ENCODE assay signal across 8 cellular contexts in genomic region chr3:157104928-157105652, GRCh38. TPM values are rescaled to one million over a fixed set of nuclear protein-coding genes. Genes with fewer than 3 reads are reported as not detected.
DNase-seq lines count a peak whose midpoint lies in the region; ATAC-seq and TF ChIP-seq lines count a peak whose summit lies in the region.

No MANE protein-coding gene starts in this region.

- H3K4me2 ChIP-seq in OCI-LY1 (ENCODE audit: low read length), result peak overlapping the region; percentile 66

- H3K9me2 ChIP-seq in OCI-LY1 (ENCODE audit: low read depth, low read length), result no peaks in the 10 kb centered on the region

- H3K9me3 ChIP-seq in OCI-LY1 (ENCODE audit: low read length), result no peaks in the 10 kb centered on the region

- H3K4me1 ChIP-seq in OCI-LY1 (ENCODE audit: insufficient read depth, low read length, severe bottlenecking), result peaks cover 38% of the 10 kb centered on the region

- H3F3A ChIP-seq in OCI-LY1 (ENCODE audit: insufficient read depth, low read length), result no peaks in the 10 kb centered on the region

- no peaks in the 10 kb centered on the region for H3K36me3 Mint-ChIP-seq in natural killer cell
- H3K36me3 Mint-ChIP-seq in natural killer cell treated with Interleukin-12 subunit alpha and Interleukin-12 subunit beta and Interleukin-15 and Interleukin-18, amount 100 ng/mL, for 72 hours, result no peaks in the 10 kb centered on the region

- DNase-seq in natural killer cell, result no peak
- no peak for DNase-seq in natural killer cell treated with Interleukin-12 subunit alpha and Interleukin-12 subunit beta and Interleukin-15 and Interleukin-18, amount 100 ng/mL, for 72 hours (ENCODE audit: low spot score)
- no peak for DNase-seq in stimulated activated CD4-positive, alpha-beta T cell treated with anti-CD3 and anti-CD28 coated beads, Interleukin-1b, Interleukin-23, amount 100 ng/mL, for 48 hours
- no peak for DNase-seq in GOT3 (lab: John Stamatoyannopoulos, UW)
- DNase-seq in activated CD4-positive, alpha-beta T cell treated with anti-CD3 and anti-CD28 coated beads for 4 hours, result no peak
- no peak for DNase-seq in NOMO-1 (lab: John Stamatoyannopoulos, UW; ENCODE audit: unreplicated experiment in 2 of 2)

- no peaks in the 10 kb centered on the region for H3K4me1 Mint-ChIP-seq in natural killer cell
- peaks cover 2 to 15% of the 10 kb centered on the region in 2 donors for H3K4me1 Mint-ChIP-seq in natural killer cell treated with Interleukin-12 subunit alpha and Interleukin-12 subunit beta and Interleukin-15 and Interleukin-18, amount 100 ng/mL, for 72 hours (ENCODE audit: low read depth in 2 of 2)

- no peaks in the 10 kb centered on the region for H3K36me3 ChIP-seq in OCI-LY1 (ENCODE audit: insufficient read depth, low read length)

- intact Hi-C loops in natural killer cell (cut with micrococcal nuclease), result no loop called here

- peak overlapping the region; percentile 38 for H3K4me3 ChIP-seq in OCI-LY1 (ENCODE audit: low read depth, low read length, poor library complexity, severe bottlenecking)

- H3K79me2 ChIP-seq in OCI-LY1 (ENCODE audit: insufficient read depth, low read length), result no peaks in the 10 kb centered on the region

- no peak overlapping the region for H3K27ac Mint-ChIP-seq in natural killer cell
- H3K27ac Mint-ChIP-seq in natural killer cell treated with Interleukin-12 subunit alpha and Interleukin-12 subunit beta and Interleukin-15 and Interleukin-18, amount 100 ng/mL, for 72 hours, result peak overlapping the region in 1 of 2 donors; percentile 50

- TF ChIP-seq CTCF in natural killer cell (IDR thresholded peaks at IDR 0.05), result no peak
- TF ChIP-seq CTCF in OCI-LY1 (IDR thresholded peaks at IDR 0.05; ENCODE audit: low read length), result no peak

- peak overlapping the region; percentile 56 for H3K9ac ChIP-seq in OCI-LY1 (ENCODE audit: low read length)

- no peaks in the 10 kb centered on the region for H3K9me3 Mint-ChIP-seq in natural killer cell
- H3K9me3 Mint-ChIP-seq in natural killer cell treated with Interleukin-12 subunit alpha and Interleukin-12 subunit beta and Interleukin-15 and Interleukin-18, amount 100 ng/mL, for 72 hours, result no peaks in the 10 kb centered on the region

- H3K4me3 Mint-ChIP-seq in natural killer cell, result no peak overlapping the region
- H3K4me3 Mint-ChIP-seq in natural killer cell treated with Interleukin-12 subunit alpha and Interleukin-12 subunit beta and Interleukin-15 and Interleukin-18, amount 100 ng/mL, for 72 hours, result no peak overlapping the region

- H4K20me1 ChIP-seq in OCI-LY1 (ENCODE audit: insufficient read depth, low read length), result no peaks in the 10 kb centered on the region

- peak overlapping the region; percentile 83 for H3K27ac ChIP-seq in OCI-LY1 (ENCODE audit: low read depth, low read length, poor library complexity, severe bottlenecking)

- ATAC-seq in natural killer cell, result peak; percentile 21 to 46 (median 43)
- no peak for ATAC-seq in natural killer cell treated with Interleukin-12 subunit alpha and Interleukin-12 subunit beta and Interleukin-15 and Interleukin-18, amount 100 ng/mL, for 72 hours
- peak; percentile 64 for ATAC-seq in HG03064 (IDR thresholded peaks at IDR 0.05; ENCODE audit: low read depth, unreplicated experiment)

- H3K27me3 Mint-ChIP-seq in natural killer cell (ENCODE audit: low read depth in 2 of 2), result no peaks in the 10 kb centered on the region
- H3K27me3 Mint-ChIP-seq in natural killer cell treated with Interleukin-12 subunit alpha and Interleukin-12 subunit beta and Interleukin-15 and Interleukin-18, amount 100 ng/mL, for 72 hours, result peaks cover 0 to 3% of the 10 kb centered on the region in 2 donors

- H3K27me3 ChIP-seq in OCI-LY1 (ENCODE audit: insufficient read depth, low read length), result no peaks in the 10 kb centered on the region

- peak overlapping the region; percentile 77 for H2AFZ ChIP-seq in OCI-LY1 (ENCODE audit: low read length)

RNA-seq across cellular contexts. Expression of gene CCNL1, which starts 54.9 kb away (rescaled TPM):
- 1,000 to 10,000 TPM; 1,104 to 1,331 (median 1,220) TPM for total RNA-seq in natural killer cell
- total RNA-seq in natural killer cell treated with Interleukin-12 subunit alpha and Interleukin-12 subunit beta and Interleukin-15 and Interleukin-18, amount 100 ng/mL, for 72 hours, result 100 to 1,000 TPM; 303 to 324 TPM

Comparison
In these comparisons a context has a peak if more than half of its experiments do, and no peak if none do; other contexts are left out.
1. ATAC-seq: peak in natural killer cell (3 of 3) and HG03064 (single experiment); none in natural killer cell treated with Interleukin-12 subunit alpha and Interleukin-12 subunit beta and Interleukin-15 and Interleukin-18, amount 100 ng/mL, for 72 hours (0 of 2).